ENCODE assay signal across 24 cellular contexts in genomic region chr1:11039351-11040104, GRCh38. TPM values are rescaled to one million over a fixed set of nuclear protein-coding genes. Genes with fewer than 3 reads are reported as not detected.
DNase-seq lines count a peak whose midpoint lies in the region; ATAC-seq, FAIRE-seq and TF ChIP-seq lines count a peak whose summit lies in the region.
"Had no signal": no experiment of that assay in that cellular context is flagged by ENCODE, and none has a peak within 500 bp of the region (broad histone marks: within the 10 kb centered on the region; RNA-seq: fewer than 3 reads in every experiment).

No MANE protein-coding gene starts in this region.

- in situ Hi-C loops in IMR-90 (cut with MboI; ENCODE audit: low sequenced_read_pairs) = loop anchor here (10.0 kb wide), 1 partner anchor 605 kb away; no protein-coding TSS in a partner anchor

- no peak overlapping the region for H2BK120ac ChIP-seq in IMR-90 (ENCODE audit: low read depth, low read length)

- no peak overlapping the region for H3K23ac ChIP-seq in IMR-90 (ENCODE audit: low read depth, low read length)

- no peak overlapping the region for H3K14ac ChIP-seq in IMR-90 (replicated peaks; ENCODE audit: low read depth, low read length)

- no peak overlapping the region for H4K5ac ChIP-seq in IMR-90 (ENCODE audit: low read depth, low read length)

- POLR2A ChIA-PET in IMR-90 (lab: Charles Lee; ENCODE audit: unreplicated experiment) = no interaction called here
- POLR2A ChIA-PET in CD4-positive, alpha-beta memory T cell (lab: Charles Lee; ENCODE audit: partially characterized antibody) = interaction anchor here (1.7 kb wide), 1 partner anchor 679 kb away, joined by 3 read pairs; no protein-coding TSS in a partner anchor

- H3K9ac ChIP-seq in IMR-90 (ENCODE audit: low read depth, low read length) = no peak overlapping the region
- H3K9ac ChIP-seq: BLaER1 had no signal

- TF ChIP-seq CTCF in IMR-90 (conservative IDR thresholded peaks at IDR 0.05; ENCODE audit: low read depth, low read length) = no peak

- H3K4me3 ChIP-seq in IMR-90 (ENCODE audit: insufficient read depth, low read depth, low read length) = no peak overlapping the region
- H3K4me3 ChIP-seq in CD4-positive, alpha-beta memory T cell (ENCODE audit: low read length in 2 of 2) = no peak overlapping the region
- H3K4me3 ChIP-seq: BLaER1 had no signal

- H4K91ac ChIP-seq in IMR-90 (ENCODE audit: insufficient read depth, low read depth, low read length) = no peak overlapping the region

- H2BK5ac ChIP-seq in IMR-90 (ENCODE audit: low read depth, low read length, poor library complexity, severe bottlenecking) = peak overlapping the region; percentile 33

- TF ChIP-seq RAD21 in IMR-90 (IDR thresholded peaks at IDR 0.05; ENCODE audit: low read length) = no peak

- dilution Hi-C loops in IMR-90 (cut with HindIII; ENCODE audit: low sequenced_read_pairs, unreplicated experiment) = no loop called here

- H3K4me2 ChIP-seq in IMR-90 (ENCODE audit: low read depth, low read length) = no peak overlapping the region
- H3K4me2 ChIP-seq: BLaER1 had no signal

- H3K4me1 Mint-ChIP-seq in CD4-positive, alpha-beta memory T cell = peaks cover 5 to 7% (median 6%) of the 10 kb centered on the region in 4 donors
- H3K4me1 Mint-ChIP-seq: CD14-positive monocyte had no signal

- H3K4me1 ChIP-seq in IMR-90 (ENCODE audit: control insufficient read depth, insufficient read depth, low read length) = no peaks in the 10 kb centered on the region
- H3K4me1 ChIP-seq in CD4-positive, alpha-beta memory T cell (ENCODE audit: insufficient read depth, low read length) = peaks cover 7% of the 10 kb centered on the region
- H3K4me1 ChIP-seq: BE2C, BLaER1, Caco-2 had no signal

- H3K18ac ChIP-seq in IMR-90 (ENCODE audit: low read depth, low read length) = no peak overlapping the region

- no peaks in the 10 kb centered on the region for H4K20me1 ChIP-seq in IMR-90 (ENCODE audit: insufficient read depth, low read length)
- H4K20me1 ChIP-seq: BLaER1 had no signal

- no peak overlapping the region for H2AFZ ChIP-seq in IMR-90 (replicated peaks; ENCODE audit: low read length, poor library complexity)

- H3K27me3 Mint-ChIP-seq in CD4-positive, alpha-beta memory T cell = peaks cover 2 to 6% of the 10 kb centered on the region in 2 donors

- no peak overlapping the region for H3K27ac ChIP-seq in IMR-90 (ENCODE audit: insufficient read depth, low read length)
- no peak overlapping the region for H3K27ac ChIP-seq in CD4-positive, alpha-beta memory T cell (ENCODE audit: low read depth, low read length)
- H3K27ac ChIP-seq: BLaER1 had no signal

- FAIRE-seq in urothelium cell line (lab: Jason Lieb, UNC) = peak; percentile 55
- FAIRE-seq: A204.1, D721Med, G401.6, GM12891, GM19239 had no signal

- intact Hi-C loops in IMR-90 (cut with micrococcal nuclease) = loop anchor here (5.0 kb wide), 2 partner anchors 678 to 853 kb away; no protein-coding TSS in a partner anchor
- intact Hi-C loops in CD4-positive, alpha-beta memory T cell (cut with micrococcal nuclease) = loop anchor here (10.0 kb wide), 1 partner anchor 165 kb away; no protein-coding TSS in a partner anchor

- no TSS peak for BruUV-seq in IMR-90 (replicated peaks; lab: Mats Ljungman, UMichigan)

- H4K8ac ChIP-seq in IMR-90 (ENCODE audit: low read depth in 2 of 2, low read length in 2 of 2) = no peak overlapping the region

- H3K79me1 ChIP-seq in IMR-90 (ENCODE audit: low read depth in 1 of 2, low read length in 2 of 2) = no peaks in the 10 kb centered on the region

- no peak overlapping the region for H3K4me3 Mint-ChIP-seq in CD4-positive, alpha-beta memory T cell
- H3K4me3 Mint-ChIP-seq: CD14-positive monocyte; CD4-positive, CD25-positive, alpha-beta regulatory T cell; CD8-positive, alpha-beta T cell had no signal

- H3K27ac Mint-ChIP-seq in CD4-positive, alpha-beta memory T cell = no peak overlapping the region
- H3K27ac Mint-ChIP-seq: CD14-positive monocyte; CD4-positive, CD25-positive, alpha-beta regulatory T cell; CD8-positive, alpha-beta T cell had no signal

- H3K9me3 ChIP-seq in IMR-90 (ENCODE audit: control insufficient read depth, insufficient read depth, low read length) = no peaks in the 10 kb centered on the region
- no peaks in the 10 kb centered on the region for H3K9me3 ChIP-seq in CD4-positive, alpha-beta memory T cell (ENCODE audit: control insufficient read depth in 1 of 2, low read length in 2 of 2)
- H3K9me3 ChIP-seq: BE2C, BLaER1, Caco-2 had no signal

- H3K9me3 Mint-ChIP-seq in CD4-positive, alpha-beta memory T cell = no peaks in the 10 kb centered on the region
- H3K9me3 Mint-ChIP-seq: CD14-positive monocyte; CD4-positive, CD25-positive, alpha-beta regulatory T cell; CD8-positive, alpha-beta T cell had no signal

- DNase-seq in IMR-90 (no peak), epidermal melanocyte (ENCODE audit: insufficient read length, low spot score) (peak; percentile 5), urothelium cell line (ENCODE audit: low spot score) (no peak), NCI-H1436 (lab: John Stamatoyannopoulos, UW) (no peak)
- DNase-seq in CD4-positive, alpha-beta memory T cell = no peak
- DNase-seq: 8988T; ACHN; BE2C; C1 segment of cervical spinal cord; Caco-2; Calu3; CD4-positive, CD25-positive, alpha-beta regulatory T cell; CD8-positive, alpha-beta T cell; DMS79 treated with DMSO at 0.1 percent for 48 hours; GF-D8 had no signal

- no peaks in the 10 kb centered on the region for H3K9me1 ChIP-seq in IMR-90 (ENCODE audit: insufficient read depth, low read length)

- peaks cover 6% of the 10 kb centered on the region for H3K27me3 ChIP-seq in IMR-90 (ENCODE audit: control insufficient read depth, insufficient read depth, low read length)
- H3K27me3 ChIP-seq in CD4-positive, alpha-beta memory T cell (ENCODE audit: insufficient read depth, low read length) = no peaks in the 10 kb centered on the region
- H3K27me3 ChIP-seq: BE2C, BLaER1 had no signal

- H2BK20ac ChIP-seq in IMR-90 (ENCODE audit: low read depth, low read length) = no peak overlapping the region

- no peak overlapping the region for H3K4ac ChIP-seq in IMR-90 (ENCODE audit: low read depth, low read length)

- ATAC-seq in IMR-90 (ENCODE audit: low read depth) = no peak
- no peak for ATAC-seq in HG03039 (IDR thresholded peaks at IDR 0.05; ENCODE audit: unreplicated experiment)
- ATAC-seq: CD8-positive, alpha-beta T cell had no signal

- no peaks in the 10 kb centered on the region for H3K36me3 Mint-ChIP-seq in CD4-positive, alpha-beta memory T cell
- H3K36me3 Mint-ChIP-seq: CD14-positive monocyte; CD4-positive, CD25-positive, alpha-beta regulatory T cell; CD8-positive, alpha-beta T cell had no signal

- no peak overlapping the region for H3K56ac ChIP-seq in IMR-90 (ENCODE audit: extremely low read depth, insufficient read depth, low read length)

- H2AK9ac ChIP-seq in IMR-90 (replicated peaks; ENCODE audit: low read depth, low read length, poor library complexity) = no peak overlapping the region

- H3K36me3 ChIP-seq in IMR-90 (ENCODE audit: control insufficient read depth, insufficient read depth, low read length) = no peaks in the 10 kb centered on the region
- H3K36me3 ChIP-seq in CD4-positive, alpha-beta memory T cell (ENCODE audit: insufficient read depth, low read length) = no peaks in the 10 kb centered on the region
- H3K36me3 ChIP-seq: BE2C, BLaER1 had no signal

- H2AK5ac ChIP-seq in IMR-90 (ENCODE audit: low read depth, low read length) = no peak overlapping the region

- no peak overlapping the region for H2BK15ac ChIP-seq in IMR-90 (ENCODE audit: low read depth, low read length)

- no peak for TF ChIP-seq POLR2A in IMR-90 (IDR thresholded peaks at IDR 0.05; ENCODE audit: low read depth, low read length)

- 38% methylated on average over 2 of the region's 2 CpGs; no CpG with 5 or more reads in 1 of the 2 experiments for whole genome bisulfite sequencing in IMR-90 (ENCODE audit: extremely low coverage in 2 of 2, insufficient read length in 1 of 2), 2 experiments

- CTCF ChIA-PET in IMR-90 (lab: Yijun Ruan, JAX) = no interaction called here
- CTCF ChIA-PET in CD4-positive, alpha-beta memory T cell (lab: Charles Lee; ENCODE audit: partially characterized antibody) = interaction anchor here (1.5 to 4.6 kb wide), 4 partner anchors 22 to 680 kb away, joined by 4 to 129 read pairs (median 27); partner anchors contain the start of gene SRM

TF ChIP-seq in IMR-90, 13 proteins besides CTCF, POLR2A, EP300 and RAD21 (continues in another document):
- TF ChIP-seq FOS (IDR thresholded peaks at IDR 0.05; ENCODE audit: low read depth, low read length) (no peak), ELK1 (IDR thresholded peaks at IDR 0.05; ENCODE audit: borderline replicate concordance, low read depth, low read length) (no peak), MXI1 (IDR thresholded peaks at IDR 0.05; ENCODE audit: borderline replicate concordance, low read depth, low read length) (no peak), CHD1 (IDR thresholded peaks at IDR 0.05; ENCODE audit: low read depth, low read length) (no peak), BHLHE40 (IDR thresholded peaks at IDR 0.05; ENCODE audit: low read depth, low read length) (no peak)

RNA-seq across cellular contexts. Expression of gene MASP2, which starts 7.5 kb away (rescaled TPM):
- not detected in 2 replicates for total RNA-seq in IMR-90 (2012; rRNA removed)
- 0.03 and 0.04 TPM in 2 replicates for polyA plus RNA-seq in IMR-90 (2012; rRNA removed)
- 0.01 TPM in 1 of 2 replicates, not detected in the other for polyA plus RNA-seq in IMR-90 (2012; cell fraction: cytosol; rRNA removed)
- 0.13 and 0.34 TPM in 2 replicates for polyA plus RNA-seq in IMR-90 (2012; cell fraction: nucleus; rRNA removed; ENCODE audit: low replicate concordance)
- total RNA-seq in CD4-positive, alpha-beta memory T cell = not detected
- under 1 TPM in 1 of 2 donors, not detected in 1; 0.07 TPM for polyA plus RNA-seq in CD4-positive, alpha-beta memory T cell
- total RNA-seq: Calu3; CD4-positive, CD25-positive, alpha-beta regulatory T cell had no signal
- polyA plus RNA-seq: AG04450, CD14-positive monocyte had no signal

RNA-seq across cellular contexts. Expression of gene SRM, which starts 20.3 kb away (rescaled TPM):
- 23.1 and 25.6 TPM in 2 replicates for total RNA-seq in IMR-90 (2012; rRNA removed)
- 160 and 203 TPM in 2 replicates for polyA plus RNA-seq in IMR-90 (2012; rRNA removed)
- 336 and 350 TPM in 2 replicates for polyA plus RNA-seq in IMR-90 (2012; cell fraction: cytosol; rRNA removed)
- polyA plus RNA-seq in IMR-90 (2012; cell fraction: nucleus; rRNA removed; ENCODE audit: low replicate concordance) = 66.9 and 159 TPM in 2 replicates
- total RNA-seq in CD4-positive, alpha-beta memory T cell = 10 to 100 TPM; 53.1 to 55.1 TPM
- polyA plus RNA-seq in CD4-positive, alpha-beta memory T cell = 100 to 1,000 TPM in 1 of 2 donors, 10 to 100 TPM in 1; 63.1 to 162 TPM

RNA-seq across cellular contexts. Expression of gene TARDBP, which starts 27.1 kb away (rescaled TPM):
- 36.7 and 98.0 TPM in 2 replicates for total RNA-seq in IMR-90 (2012; rRNA removed)
- polyA plus RNA-seq in IMR-90 (2012; rRNA removed) = 161 and 196 TPM in 2 replicates
- polyA plus RNA-seq in IMR-90 (2012; cell fraction: cytosol; rRNA removed) = 51.4 and 70.0 TPM in 2 replicates
- 55.1 and 182 TPM in 2 replicates for polyA plus RNA-seq in IMR-90 (2012; cell fraction: nucleus; rRNA removed; ENCODE audit: low replicate concordance)
- 100 to 1,000 TPM; 194 to 195 TPM for total RNA-seq in CD4-positive, alpha-beta memory T cell
- polyA plus RNA-seq in CD4-positive, alpha-beta memory T cell = 10 to 100 TPM; 54.0 to 99.4 TPM
